In genomic region chr2:144078091-144078490, GRCh38 we compare ENCODE assay signal across 14 cellular contexts.
DNase-seq lines count a peak whose midpoint lies in the region; ATAC-seq and TF ChIP-seq lines count a peak whose summit lies in the region.
"Had no signal": no experiment of that assay in that cellular context is flagged by ENCODE, and none has a peak within 500 bp of the region (broad histone marks: within the 10 kb centered on the region; RNA-seq: fewer than 3 reads in every experiment).

No MANE protein-coding gene starts in this region.

- H3K4me1 ChIP-seq in fibroblast of lung (ENCODE audit: control insufficient read depth, extremely low read depth, insufficient read depth, low read length) (peaks cover 14% of the 10 kb centered on the region), osteoblast (ENCODE audit: insufficient read depth, low read length) (peaks cover 30% of the 10 kb centered on the region)
- H3K4me1 ChIP-seq: body of pancreas had no signal

- no peaks in the 10 kb centered on the region for H3K79me2 ChIP-seq in fibroblast of lung (ENCODE audit: control insufficient read depth, insufficient read depth, low read length)
- H3K79me2 ChIP-seq in osteoblast (ENCODE audit: insufficient read depth, low read length), result no peaks in the 10 kb centered on the region

- H4K20me1 ChIP-seq in fibroblast of lung (ENCODE audit: control insufficient read depth, extremely low read depth, insufficient read depth, low read length), result no peaks in the 10 kb centered on the region
- no peaks in the 10 kb centered on the region for H4K20me1 ChIP-seq in osteoblast (ENCODE audit: insufficient read depth, low read length)

- ATAC-seq in HG03097 (IDR thresholded peaks at IDR 0.05; ENCODE audit: low FRiP score, unreplicated experiment), result no peak
- ATAC-seq: body of pancreas had no signal

- peak overlapping the region; percentile 47 for H3K4me2 ChIP-seq in fibroblast of lung (ENCODE audit: extremely low read depth, insufficient read depth, low read length)
- H3K4me2 ChIP-seq in osteoblast (ENCODE audit: insufficient read depth, low read length), result no peak overlapping the region

- H3K36me3 Mint-ChIP-seq in progenitor cell of endocrine pancreas (ENCODE audit: insufficient read depth), result no peaks in the 10 kb centered on the region
- H3K36me3 Mint-ChIP-seq: activated CD4-positive, alpha-beta memory T cell treated with anti-CD3 and anti-CD28 coated beads for 36 hours had no signal

- no peaks in the 10 kb centered on the region for H3K27me3 ChIP-seq in fibroblast of lung (ENCODE audit: control insufficient read depth, insufficient read depth, low read length)
- no peaks in the 10 kb centered on the region for H3K27me3 ChIP-seq in osteoblast (ENCODE audit: insufficient read depth, low read length)
- H3K27me3 ChIP-seq: body of pancreas, MG63, tibial artery had no signal

- H3K27me3 Mint-ChIP-seq in progenitor cell of endocrine pancreas, result no peaks in the 10 kb centered on the region
- H3K27me3 Mint-ChIP-seq: activated CD4-positive, alpha-beta memory T cell treated with anti-CD3 and anti-CD28 coated beads for 36 hours had no signal

- no peaks in the 10 kb centered on the region for H3K36me3 ChIP-seq in fibroblast of lung (ENCODE audit: control insufficient read depth, insufficient read depth, low read length)
- no peaks in the 10 kb centered on the region for H3K36me3 ChIP-seq in osteoblast (ENCODE audit: insufficient read depth, low read length)
- H3K36me3 ChIP-seq: MG63, tibial artery had no signal

- DNase-seq in HCEC 1CT, result peak; percentile 37
- DNase-seq in NCI-H524 treated with DMSO at 0.1 percent for 48 hours (lab: John Stamatoyannopoulos, UW), result peak; percentile 27
- peak; percentile 50 to 82 for DNase-seq in fibroblast of lung (ENCODE audit: low read depth in 2 of 2)
- no peak for DNase-seq in osteoblast (ENCODE audit: insufficient read length, low spot score, missing footprints)
- no peak for DNase-seq in NCI-H526 treated with DMSO at 0.1 percent for 48 hours (lab: John Stamatoyannopoulos, UW)
- no peak for DNase-seq in progenitor cell of endocrine pancreas (ENCODE audit: low spot score, unreplicated experiment)
- DNase-seq: activated CD4-positive, alpha-beta memory T cell treated with anti-CD3 and anti-CD28 coated beads for 36 hours; effector CD8-positive, alpha-beta T cell; MG63; NCI-H2081 treated with DMSO at 0.1 percent for 48 hours; stimulated activated CD4-positive, alpha-beta T cell treated with anti-CD3 and anti-CD28 coated beads, Interleukin-2, amount 100 ng/mL, for 48 hours; tibial artery had no signal

- no peak overlapping the region for H3K4me3 ChIP-seq in fibroblast of lung (replicated peaks in 1 of 4; ENCODE audit: control extremely low read depth in 1 of 4, insufficient read depth in 1 of 4, low read depth in 3 of 4, low read length in 4 of 4)
- H3K4me3 ChIP-seq in osteoblast (ENCODE audit: insufficient read depth, low read length), result no peak overlapping the region
- H3K4me3 ChIP-seq: body of pancreas, MG63, tibial artery had no signal

- no peak overlapping the region for H3K9ac ChIP-seq in fibroblast of lung (ENCODE audit: insufficient read depth, low read length)

- H2AFZ ChIP-seq in fibroblast of lung (ENCODE audit: low read length) (no peak overlapping the region), osteoblast (ENCODE audit: low read length) (peak overlapping the region; percentile 2)

- H3K9me3 ChIP-seq in fibroblast of lung (ENCODE audit: control insufficient read depth, insufficient read depth, low read depth, low read length), result no peaks in the 10 kb centered on the region
- H3K9me3 ChIP-seq in osteoblast (ENCODE audit: low read depth, low read length), result no peaks in the 10 kb centered on the region
- H3K9me3 ChIP-seq: body of pancreas, MG63, tibial artery had no signal

- H3K27ac ChIP-seq in fibroblast of lung (ENCODE audit: insufficient read depth, low read length) (no peak overlapping the region), osteoblast (ENCODE audit: low read depth, low read length) (no peak overlapping the region)
- H3K27ac ChIP-seq: body of pancreas, tibial artery had no signal

- no peak overlapping the region for H3K4me3 Mint-ChIP-seq in progenitor cell of endocrine pancreas (ENCODE audit: low read depth)
- H3K4me3 Mint-ChIP-seq: activated CD4-positive, alpha-beta memory T cell treated with anti-CD3 and anti-CD28 coated beads for 36 hours had no signal

- no peaks in the 10 kb centered on the region for H3K9me3 Mint-ChIP-seq in progenitor cell of endocrine pancreas (ENCODE audit: low read depth)
- H3K9me3 Mint-ChIP-seq: activated CD4-positive, alpha-beta memory T cell treated with anti-CD3 and anti-CD28 coated beads for 36 hours had no signal

- H3K27ac Mint-ChIP-seq in progenitor cell of endocrine pancreas, result no peak overlapping the region
- H3K27ac Mint-ChIP-seq: activated CD4-positive, alpha-beta memory T cell treated with anti-CD3 and anti-CD28 coated beads for 36 hours had no signal

- TF ChIP-seq CTCF in fibroblast of lung (conservative IDR thresholded peaks at IDR 0.05 in 1 of 2, IDR thresholded peaks at IDR 0.05 in 1 of 2; ENCODE audit: low read depth in 1 of 2, low read length in 2 of 2) (no peak), osteoblast (IDR thresholded peaks at IDR 0.05; ENCODE audit: extremely low read depth, low read depth, low read length) (no peak), progenitor cell of endocrine pancreas (IDR thresholded peaks at IDR 0.05; ENCODE audit: unreplicated experiment) (no peak)

- H3K4me1 Mint-ChIP-seq in progenitor cell of endocrine pancreas (ENCODE audit: low read depth), result no peaks in the 10 kb centered on the region

Comparison
In these comparisons a context has a peak if more than half of its experiments do, and no peak if none do; other contexts are left out.
1. DNase-seq: peak in HCEC 1CT (single experiment), NCI-H524 treated with DMSO at 0.1 percent for 48 hours (single experiment) and fibroblast of lung (2 of 2); none in osteoblast (single experiment), NCI-H526 treated with DMSO at 0.1 percent for 48 hours (single experiment) and progenitor cell of endocrine pancreas (single experiment).